ENCODE assay signal across 31 cellular contexts in genomic region chr7:68421712-68422111, GRCh38.
"Had no signal": no experiment of that assay in that cellular context is flagged by ENCODE, and none has a peak within 500 bp of the region (broad histone marks: within the 10 kb centered on the region; RNA-seq: fewer than 3 reads in every experiment).

No MANE protein-coding gene starts in this region.

- H3K27me3 ChIP-seq: MG63 had no signal

- H3K36me3 ChIP-seq: MG63 had no signal

- H3K9me3 ChIP-seq: MG63 had no signal

- DNase-seq: Karpas-422, Kasumi-1, MG63, MM.1S, MV-4-11, NCI-H1048, NCI-H1092, NCI-H1092 treated with DMSO at 0.1 percent for 48 hours, NCI-H1105 treated with DMSO at 0.1 percent for 48 hours, NCI-H1417, NCI-H1417 treated with DMSO at 0.1 percent for 48 hours, NCI-H1436, NCI-H1436 treated with DMSO at 0.1 percent for 48 hours, NCI-H146, NCI-H1694, NCI-H1694 treated with DMSO at 0.1 percent for 48 hours, NCI-H187, NCI-H187 treated with DMSO at 0.1 percent for 48 hours, NCI-H1930, NCI-H2029, NCI-H2029 treated with DMSO at 0.1 percent for 48 hours, NCI-H2081, NCI-H2081 treated with DMSO at 0.1 percent for 48 hours, NCI-H2107, NCI-H2227 treated with DMSO at 0.1 percent for 48 hours, NCI-H226, NCI-H345, NCI-H446, NCI-H446 treated with DMSO at 0.1 percent for 48 hours, NCI-H510A, NCI-H510A treated with DMSO at 0.1 percent for 48 hours had no signal

- H3K4me3 ChIP-seq: MG63 had no signal
